10 cellular contexts compared by ENCODE assay signal in the genomic region with DNA sequence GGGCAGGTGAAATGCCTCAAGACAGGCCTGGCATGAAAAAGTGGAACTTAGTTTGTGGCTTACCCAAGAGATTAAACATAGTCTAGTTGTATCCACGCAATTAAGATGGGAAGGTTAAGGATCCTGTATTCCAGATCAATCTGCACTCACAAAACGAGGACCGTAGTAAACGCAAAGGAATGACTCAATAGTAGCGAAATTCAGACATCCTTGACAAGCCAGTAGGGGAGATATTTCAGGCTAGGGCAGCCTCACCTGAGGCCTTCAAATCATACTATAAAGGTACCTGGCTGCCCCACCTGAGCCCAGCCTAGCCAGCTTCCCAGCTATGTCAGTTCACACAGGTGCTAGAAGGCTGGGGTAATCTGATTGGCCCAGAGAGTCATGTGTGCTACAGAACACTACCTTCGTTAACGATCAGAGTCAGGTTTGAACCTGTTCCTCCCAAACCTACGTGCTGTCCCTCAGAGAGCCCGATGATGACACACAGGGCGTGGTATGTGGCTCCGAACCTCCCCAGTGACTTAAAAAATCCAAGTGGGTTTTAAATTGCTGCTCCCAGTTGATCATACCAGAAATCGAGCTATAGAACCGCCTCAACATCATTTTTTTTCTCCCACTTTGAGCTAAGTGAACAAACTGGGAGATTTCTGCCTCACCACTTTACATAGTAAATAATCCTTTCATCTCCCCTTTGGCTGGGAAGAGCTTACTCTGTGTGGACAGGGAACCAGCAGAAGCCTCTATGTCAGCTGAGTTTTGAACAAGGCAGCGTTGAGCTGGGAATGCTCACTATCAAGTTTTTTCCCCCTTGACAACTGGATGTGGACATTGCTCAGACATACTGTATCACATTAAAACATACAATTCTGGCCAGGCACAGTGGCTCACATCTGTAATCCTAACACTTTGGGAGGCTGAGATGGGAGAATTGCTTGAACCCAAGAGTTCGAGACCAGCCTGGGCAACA. TPM values are rescaled to one million over a fixed set of nuclear protein-coding genes. Genes with fewer than 3 reads are reported as not detected.
DNase-seq lines count a peak whose midpoint lies in the region; ATAC-seq, FAIRE-seq and TF ChIP-seq lines count a peak whose summit lies in the region.
"Had no signal": no experiment of that assay in that cellular context is flagged by ENCODE, and none has a peak within 500 bp of the region (broad histone marks: within the 10 kb centered on the region; RNA-seq: fewer than 3 reads in every experiment).

No MANE protein-coding gene starts in this region.

- no peaks in the 10 kb centered on the region for H4K20me1 ChIP-seq in mammary epithelial cell (ENCODE audit: insufficient read depth, low read length)

- DNase-seq in DMS79 (lab: John Stamatoyannopoulos, UW) (peak; percentile 23), NCI-H2029 treated with DMSO at 0.1 percent for 48 hours (lab: John Stamatoyannopoulos, UW) (peak; percentile 62), mammary epithelial cell (peak; percentile 96), pancreas (no peak), immature natural killer cell (no peak)
- DNase-seq in activated CD4-positive, alpha-beta T cell treated with anti-CD3 and anti-CD28 coated beads, Interleukin-2, amount 10 ng/mL, durations not matched to agents 24 days and 14 days, result no peak
- no peak for DNase-seq in activated CD4-positive, alpha-beta T cell treated with anti-CD3 and anti-CD28 coated beads, Interleukin-2, amount 50 U/mL, for 1 hour
- DNase-seq in activated CD4-positive, alpha-beta T cell treated with anti-CD3 and anti-CD28 coated beads for 4 hours, result no peak
- DNase-seq: brain microvascular endothelial cell had no signal

- H3K4me1 ChIP-seq in mammary epithelial cell (ENCODE audit: insufficient read depth, low read length) (peaks cover 35% of the 10 kb centered on the region), pancreas (no peaks in the 10 kb centered on the region)

- in situ Hi-C loops in mammary epithelial cell (cut with MboI; ENCODE audit: low sequenced_read_pairs in 2 of 2), result no loop called here

- peaks cover 30% of the 10 kb centered on the region for H3K27me3 Mint-ChIP-seq in activated CD4-positive, alpha-beta T cell treated with anti-CD3 and anti-CD28 coated beads, Interleukin-2, amount 10 ng/mL, durations not matched to agents 24 days and 14 days
- H3K27me3 Mint-ChIP-seq in immature natural killer cell (ENCODE audit: low read depth in 3 of 3), result peaks cover 0 to 2% (median 2%) of the 10 kb centered on the region in 3 donors

- intact Hi-C loops in mammary epithelial cell (cut with micrococcal nuclease), result no loop called here
- intact Hi-C loops in pancreas (cut with DNase I), result no loop called here
- intact Hi-C loops in activated CD4-positive, alpha-beta T cell treated with anti-CD3 and anti-CD28 coated beads, Interleukin-2, amount 10 ng/mL, durations not matched to agents 24 days and 14 days (cut with micrococcal nuclease), result no loop called here

- H2AFZ ChIP-seq in mammary epithelial cell (ENCODE audit: low read depth, low read length), result peak overlapping the region; percentile 35

- no peak overlapping the region for H3K4me3 Mint-ChIP-seq in activated CD4-positive, alpha-beta T cell treated with anti-CD3 and anti-CD28 coated beads, Interleukin-2, amount 10 ng/mL, durations not matched to agents 24 days and 14 days
- H3K4me3 Mint-ChIP-seq in immature natural killer cell, result no peak overlapping the region

- H3K36me3 ChIP-seq in mammary epithelial cell (ENCODE audit: insufficient read depth, low read length) (no peaks in the 10 kb centered on the region), pancreas (no peaks in the 10 kb centered on the region)
- H3K36me3 ChIP-seq: brain microvascular endothelial cell, SJSA1 had no signal

- dilution Hi-C loops in mammary epithelial cell (cut with HindIII; ENCODE audit: low sequenced_read_pairs), result no loop called here

- CTCF ChIA-PET in mammary epithelial cell (lab: Charles Lee; ENCODE audit: low non-redundant PET), result interaction anchor here (0.6 to 0.8 kb wide), 2 partner anchors 67 to 75 kb away, joined by 5 read pairs; no protein-coding TSS in a partner anchor

- H3K79me2 ChIP-seq in mammary epithelial cell (ENCODE audit: insufficient read depth, low read length), result peaks cover 4% of the 10 kb centered on the region

- no peak overlapping the region for H3K27ac Mint-ChIP-seq in activated CD4-positive, alpha-beta T cell treated with anti-CD3 and anti-CD28 coated beads, Interleukin-2, amount 10 ng/mL, durations not matched to agents 24 days and 14 days
- H3K27ac Mint-ChIP-seq in immature natural killer cell, result no peak overlapping the region

- no peaks in the 10 kb centered on the region for H3K9me3 Mint-ChIP-seq in activated CD4-positive, alpha-beta T cell treated with anti-CD3 and anti-CD28 coated beads, Interleukin-2, amount 10 ng/mL, durations not matched to agents 24 days and 14 days
- peaks cover 0 to 2% (median 0%) of the 10 kb centered on the region in 6 donors for H3K9me3 Mint-ChIP-seq in immature natural killer cell

- TSS peak; percentile 45 for BruUV-seq in mammary epithelial cell (replicated peaks; lab: Mats Ljungman, UMichigan)

- 30% methylated on average over 14 of the region's 15 CpGs for WGBS in mammary epithelial cell (ENCODE audit: low coverage, missing lambda C conversion rate)
- WGBS in pancreas, 2 donors, result 58 to 70% methylated on average over 15 of the region's 15 CpGs

- H3K4me3 ChIP-seq in mammary epithelial cell (replicated peaks in 1 of 3; ENCODE audit: insufficient read depth in 1 of 3, low read depth in 2 of 3, low read length in 3 of 3) (peak overlapping the region in 1 of 3 experiments; percentile 2), pancreas (no peak overlapping the region)
- H3K4me3 ChIP-seq: SJSA1 had no signal

- H3K9me3 ChIP-seq in mammary epithelial cell (replicated peaks; ENCODE audit: insufficient read depth, low read length) (no peaks in the 10 kb centered on the region), pancreas (no peaks in the 10 kb centered on the region)
- H3K9me3 ChIP-seq: SJSA1 had no signal

- TF ChIP-seq CTCF in mammary epithelial cell (conservative IDR thresholded peaks at IDR 0.05 in 1 of 2, IDR thresholded peaks at IDR 0.05 in 1 of 2; ENCODE audit: extremely low read depth in 1 of 2, insufficient read depth in 1 of 2, low read depth in 1 of 2, low read length in 2 of 2) (no peak), pancreas (IDR thresholded peaks at IDR 0.05) (no peak)

- no peaks in the 10 kb centered on the region for H3K36me3 Mint-ChIP-seq in activated CD4-positive, alpha-beta T cell treated with anti-CD3 and anti-CD28 coated beads, Interleukin-2, amount 10 ng/mL, durations not matched to agents 24 days and 14 days (ENCODE audit: low read depth)
- H3K36me3 Mint-ChIP-seq in immature natural killer cell, result no peaks in the 10 kb centered on the region

- H3K9ac ChIP-seq in mammary epithelial cell (ENCODE audit: insufficient read depth, low read length), result peak overlapping the region; percentile 63

- no peaks in the 10 kb centered on the region for H3K27me3 ChIP-seq in mammary epithelial cell (ENCODE audit: insufficient read depth, low read length)
- H3K27me3 ChIP-seq in pancreas, result peaks cover 0 to 3% (median 0%) of the 10 kb centered on the region in 4 donors
- H3K27me3 ChIP-seq: brain microvascular endothelial cell, SJSA1 had no signal

- peak overlapping the region; percentile 70 for H3K4me2 ChIP-seq in mammary epithelial cell (ENCODE audit: insufficient read depth, low read depth, low read length)

- ATAC-seq in pancreas, result peak; percentile 64 to 76 (median 68)

- peaks cover 7% of the 10 kb centered on the region for H3K4me1 Mint-ChIP-seq in activated CD4-positive, alpha-beta T cell treated with anti-CD3 and anti-CD28 coated beads, Interleukin-2, amount 10 ng/mL, durations not matched to agents 24 days and 14 days
- peaks cover 15 to 21% of the 10 kb centered on the region in 2 donors for H3K4me1 Mint-ChIP-seq in immature natural killer cell

- H3K27ac ChIP-seq in mammary epithelial cell (ENCODE audit: insufficient read depth, low read depth, low read length) (peak overlapping the region; percentile 87), pancreas (no peak overlapping the region)
- H3K27ac ChIP-seq: brain microvascular endothelial cell, SJSA1 had no signal

- no peak for FAIRE-seq in pancreas (lab: Jason Lieb, UNC)

RNA-seq across cellular contexts. Expression of gene AHNAK, which starts 46.3 kb away (rescaled TPM):
- 100 to 1,000 TPM; 494 to 702 TPM for total RNA-seq in mammary epithelial cell
- polyA plus RNA-seq in mammary epithelial cell, result 130 TPM
- 1,418 TPM for polyA minus RNA-seq in mammary epithelial cell
- total RNA-seq in pancreas, result 100 to 1,000 TPM in 1 of 6 donors, 10 to 100 TPM in 5; 53.2 to 163 (median 77.2) TPM
- polyA plus RNA-seq in pancreas, result 10 to 100 TPM; 18.7 to 32.5 TPM
- 88.8 and 91.5 TPM in 2 replicates for total RNA-seq in activated CD4-positive, alpha-beta T cell treated with anti-CD3 and anti-CD28 coated beads, Interleukin-2, amount 10 ng/mL, durations not matched to agents 24 days and 14 days
- polyA plus RNA-seq in immature natural killer cell, result 100 to 1,000 TPM in 1 of 3 donors, 10 to 100 TPM in 2; 45.0 to 217 (median 57.2) TPM

Comparison
In these comparisons a context has a peak if more than half of its experiments do, and no peak if none do; other contexts are left out.
1. DNase-seq: peak in DMS79 (single experiment), NCI-H2029 treated with DMSO at 0.1 percent for 48 hours (single experiment) and mammary epithelial cell (single experiment); none in pancreas (0 of 6), activated CD4-positive, alpha-beta T cell treated with anti-CD3 and anti-CD28 coated beads, Interleukin-2, amount 10 ng/mL, durations not matched to agents 24 days and 14 days (single experiment), activated CD4-positive, alpha-beta T cell treated with anti-CD3 and anti-CD28 coated beads, Interleukin-2, amount 50 U/mL, for 1 hour (single experiment), activated CD4-positive, alpha-beta T cell treated with anti-CD3 and anti-CD28 coated beads for 4 hours (0 of 2) and immature natural killer cell (0 of 3).